8 cellular contexts compared by ENCODE assay signal in the genomic region with DNA sequence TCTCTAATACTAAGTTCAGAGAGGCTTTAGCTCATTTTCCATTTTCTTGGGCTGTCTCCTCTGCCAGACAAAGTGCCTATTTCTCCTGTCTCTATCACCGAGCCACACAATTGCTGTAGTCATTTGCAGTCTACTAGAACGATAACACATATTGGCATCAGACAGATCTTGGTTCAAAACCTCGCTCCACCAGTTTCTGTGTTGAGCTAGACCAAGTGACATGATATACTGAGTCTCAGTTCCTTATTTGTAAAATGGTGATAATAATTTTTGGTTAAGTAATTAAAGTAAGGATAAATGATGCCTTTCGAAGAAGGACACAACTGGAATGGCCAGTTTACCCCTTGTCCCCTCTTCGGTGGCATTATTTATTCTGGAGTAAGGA. TPM values are rescaled to one million over a fixed set of nuclear protein-coding genes. Genes with fewer than 3 reads are reported as not detected.
DNase-seq lines count a peak whose midpoint lies in the region; ATAC-seq and TF ChIP-seq lines count a peak whose summit lies in the region.

No MANE protein-coding gene starts in this region.

- H3K27ac ChIP-seq in 22Rv1 (peak overlapping the region; percentile 82), breast epithelium (peak overlapping the region; percentile 100)

- DNase-seq in breast epithelium (ENCODE audit: low spot score in 2 of 2) (no peak), omental fat pad (ENCODE audit: low spot score) (no peak), DMS53 (lab: John Stamatoyannopoulos, UW) (no peak), SIG-M5 treated with dmso at 0.1 percent for 504 hours (lab: John Stamatoyannopoulos, UW; ENCODE audit: unreplicated experiment) (no peak), left colon (no peak)

- intact Hi-C loops in breast epithelium (cut with DNase I; ENCODE audit: low total_unique reads) (no loop called here), left colon (cut with DNase I, micrococcal nuclease) (no loop called here)

- H3K36me3 ChIP-seq in breast epithelium = no peaks in the 10 kb centered on the region

- H3K9me3 ChIP-seq in breast epithelium = no peaks in the 10 kb centered on the region

- ATAC-seq in GM19452 (IDR thresholded peaks at IDR 0.05; ENCODE audit: unreplicated experiment) = peak; percentile 31
- ATAC-seq in HG03442 (IDR thresholded peaks at IDR 0.05; ENCODE audit: unreplicated experiment) = peak; percentile 5
- ATAC-seq in omental fat pad (ENCODE audit: low FRiP score) = peak; percentile 1
- ATAC-seq in left colon = no peak

- no peaks in the 10 kb centered on the region for H3K27me3 ChIP-seq in breast epithelium

- H3K4me3 ChIP-seq in breast epithelium = peak overlapping the region in 2 of 3 donors; percentile 99 to 100

- TF ChIP-seq CTCF in 22Rv1 (IDR thresholded peaks at IDR 0.05) = no peak
- TF ChIP-seq CTCF in breast epithelium (IDR thresholded peaks at IDR 0.05) = no peak
- TF ChIP-seq CTCF in omental fat pad (IDR thresholded peaks at IDR 0.05) = no peak

- H3K4me1 ChIP-seq in breast epithelium = peaks cover under 1 to 10% of the 10 kb centered on the region in 2 donors

- no peak for TF ChIP-seq POLR2A in breast epithelium (IDR thresholded peaks at IDR 0.05)

RNA-seq across cellular contexts. Expression of a gene that starts 0.4 kb away (rescaled TPM):
- total RNA-seq in breast epithelium (100 to 1,000 TPM; 105 to 114 (median 110) TPM), omental fat pad (100 to 1,000 TPM; 125 to 170 (median 135) TPM), left colon (100 to 1,000 TPM; 254 to 307 TPM)
